ENCODE assay signal across 1 cellular context in the genomic region with DNA sequence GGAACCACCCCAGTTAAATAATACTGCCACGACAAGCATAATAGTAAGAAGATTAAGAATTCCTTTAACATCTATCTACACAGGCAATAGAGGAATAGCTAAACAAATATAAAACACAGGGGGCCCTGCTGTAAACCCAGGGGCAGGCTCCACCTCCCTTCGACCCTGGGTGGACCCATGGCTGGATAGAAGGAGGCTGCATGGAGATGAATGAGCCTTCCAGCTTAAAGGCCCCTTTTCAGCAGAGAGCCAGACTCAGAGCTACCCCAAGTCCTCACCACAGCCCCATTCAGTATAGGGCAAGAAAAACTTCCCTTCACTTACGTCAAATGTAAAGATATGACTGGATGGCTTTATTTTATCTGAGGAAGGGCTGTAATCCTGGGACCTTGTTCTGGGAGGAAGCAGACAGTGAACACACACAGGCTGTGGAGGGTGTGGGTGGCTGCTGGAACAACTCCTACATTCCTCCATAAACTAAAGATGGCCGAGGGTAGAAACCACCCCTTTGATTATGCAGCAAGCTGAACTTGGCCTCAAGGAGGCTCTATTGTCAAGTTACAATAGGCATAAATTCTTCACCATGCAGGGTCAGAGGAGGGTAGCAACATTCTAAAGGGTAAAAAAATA.
TF ChIP-seq lines count a peak whose summit lies in the region.

No MANE protein-coding gene starts in this region.

TF ChIP-seq in GM23338, 12 proteins besides CTCF, POLR2A, EP300 and RAD21 (continued from another document):
- TF ChIP-seq, protein P1, sequence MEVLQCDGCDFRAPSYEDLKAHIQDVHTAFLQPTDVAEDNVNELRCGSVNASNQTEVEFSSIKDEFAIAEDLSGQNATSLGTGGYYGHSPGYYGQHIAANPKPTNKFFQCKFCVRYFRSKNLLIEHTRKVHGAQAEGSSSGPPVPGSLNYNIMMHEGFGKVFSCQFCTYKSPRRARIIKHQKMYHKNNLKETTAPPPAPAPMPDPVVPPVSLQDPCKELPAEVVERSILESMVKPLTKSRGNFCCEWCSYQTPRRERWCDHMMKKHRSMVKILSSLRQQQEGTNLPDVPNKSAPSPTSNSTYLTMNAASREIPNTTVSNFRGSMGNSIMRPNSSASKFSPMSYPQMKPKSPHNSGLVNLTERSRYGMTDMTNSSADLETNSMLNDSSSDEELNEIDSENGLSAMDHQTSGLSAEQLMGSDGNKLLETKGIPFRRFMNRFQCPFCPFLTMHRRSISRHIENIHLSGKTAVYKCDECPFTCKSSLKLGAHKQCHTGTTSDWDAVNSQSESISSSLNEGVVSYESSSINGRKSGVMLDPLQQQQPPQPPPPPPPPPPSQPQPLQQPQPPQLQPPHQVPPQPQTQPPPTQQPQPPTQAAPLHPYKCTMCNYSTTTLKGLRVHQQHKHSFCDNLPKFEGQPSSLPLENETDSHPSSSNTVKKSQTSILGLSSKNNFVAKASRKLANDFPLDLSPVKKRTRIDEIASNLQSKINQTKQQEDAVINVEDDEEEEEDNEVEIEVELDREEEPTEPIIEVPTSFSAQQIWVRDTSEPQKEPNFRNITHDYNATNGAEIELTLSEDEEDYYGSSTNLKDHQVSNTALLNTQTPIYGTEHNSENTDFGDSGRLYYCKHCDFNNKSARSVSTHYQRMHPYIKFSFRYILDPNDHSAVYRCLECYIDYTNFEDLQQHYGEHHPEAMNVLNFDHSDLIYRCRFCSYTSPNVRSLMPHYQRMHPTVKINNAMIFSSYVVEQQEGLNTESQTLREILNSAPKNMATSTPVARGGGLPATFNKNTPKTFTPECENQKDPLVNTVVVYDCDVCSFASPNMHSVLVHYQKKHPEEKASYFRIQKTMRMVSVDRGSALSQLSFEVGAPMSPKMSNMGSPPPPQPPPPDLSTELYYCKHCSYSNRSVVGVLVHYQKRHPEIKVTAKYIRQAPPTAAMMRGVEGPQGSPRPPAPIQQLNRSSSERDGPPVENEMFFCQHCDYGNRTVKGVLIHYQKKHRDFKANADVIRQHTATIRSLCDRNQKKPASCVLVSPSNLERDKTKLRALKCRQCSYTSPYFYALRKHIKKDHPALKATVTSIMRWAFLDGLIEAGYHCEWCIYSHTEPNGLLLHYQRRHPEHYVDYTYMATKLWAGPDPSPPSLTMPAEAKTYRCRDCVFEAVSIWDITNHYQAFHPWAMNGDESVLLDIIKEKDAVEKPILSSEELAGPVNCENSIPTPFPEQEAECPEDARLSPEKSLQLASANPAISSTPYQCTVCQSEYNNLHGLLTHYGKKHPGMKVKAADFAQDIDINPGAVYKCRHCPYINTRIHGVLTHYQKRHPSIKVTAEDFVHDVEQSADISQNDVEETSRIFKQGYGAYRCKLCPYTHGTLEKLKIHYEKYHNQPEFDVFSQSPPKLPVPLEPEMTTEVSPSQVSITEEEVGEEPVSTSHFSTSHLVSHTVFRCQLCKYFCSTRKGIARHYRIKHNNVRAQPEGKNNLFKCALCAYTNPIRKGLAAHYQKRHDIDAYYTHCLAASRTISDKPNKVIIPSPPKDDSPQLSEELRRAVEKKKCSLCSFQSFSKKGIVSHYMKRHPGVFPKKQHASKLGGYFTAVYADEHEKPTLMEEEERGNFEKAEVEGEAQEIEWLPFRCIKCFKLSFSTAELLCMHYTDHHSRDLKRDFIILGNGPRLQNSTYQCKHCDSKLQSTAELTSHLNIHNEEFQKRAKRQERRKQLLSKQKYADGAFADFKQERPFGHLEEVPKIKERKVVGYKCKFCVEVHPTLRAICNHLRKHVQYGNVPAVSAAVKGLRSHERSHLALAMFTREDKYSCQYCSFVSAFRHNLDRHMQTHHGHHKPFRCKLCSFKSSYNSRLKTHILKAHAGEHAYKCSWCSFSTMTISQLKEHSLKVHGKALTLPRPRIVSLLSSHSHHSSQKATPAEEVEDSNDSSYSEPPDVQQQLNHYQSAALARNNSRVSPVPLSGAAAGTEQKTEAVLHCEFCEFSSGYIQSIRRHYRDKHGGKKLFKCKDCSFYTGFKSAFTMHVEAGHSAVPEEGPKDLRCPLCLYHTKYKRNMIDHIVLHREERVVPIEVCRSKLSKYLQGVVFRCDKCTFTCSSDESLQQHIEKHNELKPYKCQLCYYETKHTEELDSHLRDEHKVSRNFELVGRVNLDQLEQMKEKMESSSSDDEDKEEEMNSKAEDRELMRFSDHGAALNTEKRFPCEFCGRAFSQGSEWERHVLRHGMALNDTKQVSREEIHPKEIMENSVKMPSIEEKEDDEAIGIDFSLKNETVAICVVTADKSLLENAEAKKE (CRISPR knock-in tag; IDR thresholded peaks at IDR 0.05) = 0 out of 2 replicates have a peak, but pooled peaks have one; percentile 62
- no peak for TF ChIP-seq EZH2phosphoT487 (IDR thresholded peaks at IDR 0.05; ENCODE audit: unreplicated experiment)
- no peak for TF ChIP-seq EZH2 (IDR thresholded peaks at IDR 0.05; ENCODE audit: low read depth, unreplicated experiment)
- TF ChIP-seq NANOG (IDR thresholded peaks at IDR 0.05; ENCODE audit: borderline replicate concordance) = no peak
- no peak for TF ChIP-seq ZNF114 (CRISPR knock-in tag; IDR thresholded peaks at IDR 0.05)
- TF ChIP-seq JUNB (IDR thresholded peaks at IDR 0.05; ENCODE audit: unreplicated experiment) = no peak
- TF ChIP-seq POLR2AphosphoS5 (IDR thresholded peaks at IDR 0.05; ENCODE audit: low read depth) = no peak
- TF ChIP-seq STAT1 (IDR thresholded peaks at IDR 0.05; ENCODE audit: unreplicated experiment) = no peak
